In the genomic region with DNA sequence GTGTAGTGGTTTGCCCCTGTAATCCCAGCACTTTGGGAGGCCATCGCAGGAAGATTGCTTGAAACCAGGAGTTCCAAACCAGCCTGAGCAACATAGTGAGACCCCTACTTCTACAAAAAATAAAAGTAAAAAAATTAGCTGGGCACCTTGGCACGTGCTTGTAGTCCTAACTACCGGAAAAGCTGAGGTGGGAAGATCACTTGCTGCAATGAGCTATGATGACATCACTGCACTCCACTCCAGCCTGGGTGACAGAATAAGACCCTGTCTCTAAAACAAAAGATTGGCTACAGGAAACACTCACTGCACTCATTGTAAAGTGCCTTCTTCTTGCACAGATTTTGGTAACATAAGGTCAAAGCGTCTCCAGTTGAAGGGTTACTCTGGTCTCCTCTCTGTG, we compare ENCODE assay signal across 27 cellular contexts.
"Had no signal": no experiment of that assay in that cellular context is flagged by ENCODE, and none has a peak within 500 bp of the region (broad histone marks: within the 10 kb centered on the region; RNA-seq: fewer than 3 reads in every experiment).

No MANE protein-coding gene starts in this region.

- H3K27me3 Mint-ChIP-seq: activated CD4-positive, alpha-beta memory T cell treated with anti-CD3 and anti-CD28 coated beads, Interleukin-2, amount 10 ng/mL, durations not matched to agents 7 days and 5 days; activated naive CD8-positive, alpha-beta T cell; activated T-helper 17 cell treated with anti-CD3 and anti-CD28 coated beads, Interleukin-2, amount 50 U/mL, for 72 hours had no signal

- H3K4me3 ChIP-seq: SJCRH30 had no signal

- ATAC-seq: activated T-helper 17 cell treated with anti-CD3 and anti-CD28 coated beads, Interleukin-2, amount 50 U/mL, for 72 hours; Panc1 had no signal

- H3K4me3 Mint-ChIP-seq: activated CD4-positive, alpha-beta memory T cell treated with anti-CD3 and anti-CD28 coated beads, Interleukin-2, amount 10 ng/mL, durations not matched to agents 7 days and 5 days; activated CD4-positive, alpha-beta T cell treated with anti-CD3 and anti-CD28 coated beads, Interleukin-2, amount 10 ng/mL, durations not matched to agents 7 days and 5 days; activated naive CD4-positive, alpha-beta T cell treated with anti-CD3 and anti-CD28 coated beads for 36 hours; activated naive CD8-positive, alpha-beta T cell; activated T-helper 17 cell treated with anti-CD3 and anti-CD28 coated beads, Interleukin-2, amount 50 U/mL, for 72 hours; brain had no signal

- H3K4me1 ChIP-seq: SJCRH30 had no signal

- H3K4me2 ChIP-seq: SK-N-SH had no signal

- DNase-seq: activated CD4-positive, alpha-beta memory T cell treated with anti-CD3 and anti-CD28 coated beads, Interleukin-2, amount 10 ng/mL, durations not matched to agents 7 days and 5 days; activated CD4-positive, alpha-beta T cell treated with anti-CD3 and anti-CD28 coated beads, Interleukin-2, amount 10 ng/mL, durations not matched to agents 7 days and 5 days; activated CD4-positive, CD25-positive, alpha-beta regulatory T cell; activated gamma-delta T cell; activated naive CD4-positive, alpha-beta T cell treated with anti-CD3 and anti-CD28 coated beads for 36 hours; activated T-cell treated with anti-CD3 and anti-CD28 coated beads for 4 hours; activated T-cell treated with anti-CD3 and anti-CD28 coated beads, Interleukin-2, amount 50 U/mL, for 48 hours; amygdala; NCI-H1105 treated with DMSO at 0.1 percent for 48 hours; NCI-H146; NCI-H187 treated with DMSO at 0.1 percent for 48 hours; NCI-H2081 treated with DMSO at 0.1 percent for 48 hours; NCI-H2171; NCI-H2227 treated with DMSO at 0.1 percent for 48 hours; NCI-H446 treated with DMSO at 0.1 percent for 48 hours; NCI-H524 treated with DMSO at 0.1 percent for 48 hours; NCI-H748 treated with DMSO at 0.1 percent for 48 hours; Right ventricle myocardium superior; SJCRH30; T-helper 1 cell had no signal

- H3K9me3 ChIP-seq: SJCRH30, SK-N-SH had no signal

- H3K9me3 Mint-ChIP-seq: activated CD4-positive, alpha-beta T cell treated with anti-CD3 and anti-CD28 coated beads, Interleukin-2, amount 10 ng/mL, durations not matched to agents 7 days and 5 days; activated naive CD4-positive, alpha-beta T cell treated with anti-CD3 and anti-CD28 coated beads for 36 hours; activated T-helper 17 cell treated with anti-CD3 and anti-CD28 coated beads, Interleukin-2, amount 50 U/mL, for 72 hours; brain had no signal

- H3K9ac ChIP-seq: SK-N-SH had no signal

- H3K9me2 ChIP-seq: SK-N-SH had no signal

- H3K27ac Mint-ChIP-seq: activated CD4-positive, alpha-beta memory T cell treated with anti-CD3 and anti-CD28 coated beads, Interleukin-2, amount 10 ng/mL, durations not matched to agents 7 days and 5 days; activated CD4-positive, alpha-beta T cell treated with anti-CD3 and anti-CD28 coated beads, Interleukin-2, amount 10 ng/mL, durations not matched to agents 7 days and 5 days; activated naive CD4-positive, alpha-beta T cell treated with anti-CD3 and anti-CD28 coated beads for 36 hours; activated naive CD8-positive, alpha-beta T cell; activated T-helper 17 cell treated with anti-CD3 and anti-CD28 coated beads, Interleukin-2, amount 50 U/mL, for 72 hours had no signal

- H3K4me1 Mint-ChIP-seq: activated CD4-positive, alpha-beta memory T cell treated with anti-CD3 and anti-CD28 coated beads, Interleukin-2, amount 10 ng/mL, durations not matched to agents 7 days and 5 days; activated CD4-positive, alpha-beta T cell treated with anti-CD3 and anti-CD28 coated beads, Interleukin-2, amount 10 ng/mL, durations not matched to agents 7 days and 5 days; activated T-helper 17 cell treated with anti-CD3 and anti-CD28 coated beads, Interleukin-2, amount 50 U/mL, for 72 hours had no signal

- H3K27ac ChIP-seq: RWPE1, SJCRH30, VCaP had no signal

- H3K27me3 ChIP-seq: SJCRH30 had no signal
